8 cellular contexts compared by ENCODE assay signal in genomic region chr5:57173318-57174127, GRCh38. TPM values are rescaled to one million over a fixed set of nuclear protein-coding genes. Genes with fewer than 3 reads are reported as not detected.
DNase-seq lines count a peak whose midpoint lies in the region; ATAC-seq and TF ChIP-seq lines count a peak whose summit lies in the region.

GPBP1 (plus strand) TSS chr5:57174059; CDS start chr5:57214131, 40,072 bp downstream.

- peaks cover 7% of the 10 kb centered on the region for H3K27me3 Mint-ChIP-seq in endothelial cell (ENCODE audit: unreplicated experiment)

- peaks cover 28% of the 10 kb centered on the region for H4K20me1 ChIP-seq in OCI-LY3 (ENCODE audit: insufficient read depth, low read length)

- H3K4me2 ChIP-seq in OCI-LY3 (ENCODE audit: low read length), result peak within 1 kb of the TSS; percentile 84

- peaks cover 18% of the 10 kb centered on the region for H3K4me1 ChIP-seq in OCI-LY3 (ENCODE audit: low read length)

- peaks cover 58% of the 10 kb centered on the region for H3K79me2 ChIP-seq in OCI-LY3 (ENCODE audit: low read length)

- peak within 1 kb of the TSS; percentile 97 for H3K27ac Mint-ChIP-seq in endothelial cell (ENCODE audit: unreplicated experiment)

- no peaks in the 10 kb centered on the region for H3K9me3 Mint-ChIP-seq in endothelial cell (ENCODE audit: unreplicated experiment)

- H3K4me3 Mint-ChIP-seq in endothelial cell (ENCODE audit: unreplicated experiment), result peak within 1 kb of the TSS; percentile 95

- peaks cover 27% of the 10 kb centered on the region for H3K4me1 Mint-ChIP-seq in endothelial cell (ENCODE audit: unreplicated experiment)

- no peaks in the 10 kb centered on the region for H3K9me3 ChIP-seq in OCI-LY3 (ENCODE audit: insufficient read depth, low read length)

- peak; percentile 61 for ATAC-seq in GM21515 (IDR thresholded peaks at IDR 0.05; ENCODE audit: unreplicated experiment)

- peak within 1 kb of the TSS; percentile 98 for H3K4me3 ChIP-seq in OCI-LY3 (ENCODE audit: low read length)

- peak; percentile 96 for DNase-seq in D341Med (ENCODE audit: low spot score)
- DNase-seq in HuH-7 (ENCODE audit: low spot score), result peak; percentile 75
- DNase-seq in activated CD8-positive, alpha-beta memory T cell treated with anti-CD3 and anti-CD28 coated beads, Interleukin-2, amount 50 U/mL, for 48 hours, result peak; percentile 98
- peak; percentile 97 for DNase-seq in endothelial cell (ENCODE audit: low spot score)
- DNase-seq in midbrain (lab: John Stamatoyannopoulos, UW), result peak; percentile 98
- DNase-seq in stimulated activated CD8-positive, alpha-beta memory T cell treated with anti-CD3 and anti-CD28 coated beads, Interleukin-2, amount 100 ng/mL, for 1 hour (ENCODE audit: low read depth in 2 of 2), result peak; percentile 95 to 96

- H3K36me3 Mint-ChIP-seq in endothelial cell (ENCODE audit: low read depth, unreplicated experiment), result no peaks in the 10 kb centered on the region

- no peaks in the 10 kb centered on the region for H3K27me3 ChIP-seq in OCI-LY3 (ENCODE audit: low read depth, low read length)

- peak within 1 kb of the TSS; percentile 99 for H3K9ac ChIP-seq in OCI-LY3 (ENCODE audit: low read length)

- H3K27ac ChIP-seq in OCI-LY3 (ENCODE audit: low read length), result peak within 1 kb of the TSS; percentile 97

- peak within 1 kb of the TSS; percentile 79; the same call in 1 of the 2 replicates for H2AFZ ChIP-seq in OCI-LY3 (ENCODE audit: low read depth, low read length)

- peaks cover 26% of the 10 kb centered on the region for H3K36me3 ChIP-seq in OCI-LY3 (replicated peaks; ENCODE audit: low read depth, low read length)

- TF ChIP-seq CTCF in OCI-LY3 (IDR thresholded peaks at IDR 0.05; ENCODE audit: low read depth, low read length) (no peak), endothelial cell (IDR thresholded peaks at IDR 0.05; ENCODE audit: unreplicated experiment) (no peak)

RNA-seq across cellular contexts. Expression of gene GPBP1, which starts in this region (rescaled TPM):
- 68.9 TPM for total RNA-seq in endothelial cell (ENCODE audit: unreplicated experiment)

Comparison
In these comparisons a context has a peak if more than half of its experiments do, and no peak if none do; other contexts are left out.
1. Peak in every context shown above with its lines: DNase-seq, ATAC-seq, H3K4me3 ChIP-seq and H3K27ac ChIP-seq.